1 cellular context compared by ENCODE assay signal in the genomic region with DNA sequence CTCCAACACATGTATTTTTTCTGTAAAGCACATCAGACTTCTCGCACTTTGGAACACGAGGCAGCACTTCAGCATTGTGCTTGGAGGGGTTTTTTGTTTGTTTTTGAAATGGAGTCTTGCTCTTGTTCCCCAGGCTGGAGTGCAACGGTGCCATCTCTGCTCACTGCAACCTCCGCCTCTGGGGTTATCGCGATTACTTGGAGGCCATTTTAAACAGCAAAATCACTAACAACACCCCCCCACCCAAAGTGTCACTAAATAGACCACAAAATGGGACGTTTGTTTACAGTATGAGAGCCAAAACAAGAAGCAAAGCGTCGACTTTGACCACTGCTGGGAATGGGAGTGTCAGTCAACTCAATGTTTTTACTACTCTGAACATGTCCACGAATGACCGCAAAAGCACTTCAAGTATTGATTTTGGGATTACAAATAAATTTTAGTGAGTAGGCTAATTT.
TF ChIP-seq lines count a peak whose summit lies in the region.

No MANE protein-coding gene starts in this region.

TF ChIP-seq in H1, 55 proteins besides CTCF, POLR2A, EP300 and RAD21:
- no peak for TF ChIP-seq ASH2L (IDR thresholded peaks at IDR 0.05; ENCODE audit: low read length)
- no peak for TF ChIP-seq NANOG (IDR thresholded peaks at IDR 0.05; ENCODE audit: insufficient read depth, low read depth, low read length, poor library complexity, severe bottlenecking)
- no peak for TF ChIP-seq SUZ12 (IDR thresholded peaks at IDR 0.05; ENCODE audit: low read length)
- no peak for TF ChIP-seq SAP30 (IDR thresholded peaks at IDR 0.05; ENCODE audit: insufficient read depth, insufficient replicate concordance, low read length)
- no peak for TF ChIP-seq CREB1 (IDR thresholded peaks at IDR 0.05)
- no peak for TF ChIP-seq SP2 (IDR thresholded peaks at IDR 0.05; ENCODE audit: low read length)
- no peak for TF ChIP-seq POU5F1 (IDR thresholded peaks at IDR 0.05; ENCODE audit: low read depth, low read length)
- TF ChIP-seq SP1 (IDR thresholded peaks at IDR 0.05; ENCODE audit: low read depth, low read length), result no peak
